ENCODE assay signal across 1 cellular context in the genomic region with DNA sequence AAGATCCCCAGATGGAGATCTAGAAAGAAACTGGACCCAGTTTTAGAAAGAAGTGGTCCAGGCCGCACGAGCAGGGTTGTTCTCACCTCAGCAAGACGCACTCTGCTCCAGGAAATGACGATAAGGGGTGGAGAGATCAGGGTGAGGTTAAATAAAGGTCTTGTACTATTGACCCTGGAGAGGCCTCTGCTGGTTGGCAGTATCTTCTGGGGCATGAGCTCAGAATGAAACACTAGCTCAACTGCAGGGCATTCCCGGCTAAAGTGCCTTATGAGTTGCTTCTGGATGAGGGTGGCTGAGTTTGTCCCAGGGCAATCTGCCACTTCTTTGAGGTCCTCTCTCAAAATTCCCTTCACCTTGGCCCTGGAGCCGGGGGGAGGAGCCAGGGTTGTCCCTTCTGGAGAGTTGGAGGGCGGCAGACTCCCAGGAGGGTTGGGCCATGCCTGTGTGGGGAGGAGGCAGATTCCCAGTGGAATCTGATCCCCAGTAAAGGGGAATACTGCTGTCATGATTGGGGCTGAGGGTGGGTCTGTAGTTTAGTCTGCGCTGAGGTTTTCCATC.
TF ChIP-seq lines count a peak whose summit lies in the region.

No MANE protein-coding gene starts in this region.

TF ChIP-seq in SK-N-SH treated with all-trans-retinoic acid at 6 μM for 48 hours, 23 proteins besides CTCF, POLR2A, EP300 and RAD21 (continued from another document):
- TF ChIP-seq, protein P1, sequence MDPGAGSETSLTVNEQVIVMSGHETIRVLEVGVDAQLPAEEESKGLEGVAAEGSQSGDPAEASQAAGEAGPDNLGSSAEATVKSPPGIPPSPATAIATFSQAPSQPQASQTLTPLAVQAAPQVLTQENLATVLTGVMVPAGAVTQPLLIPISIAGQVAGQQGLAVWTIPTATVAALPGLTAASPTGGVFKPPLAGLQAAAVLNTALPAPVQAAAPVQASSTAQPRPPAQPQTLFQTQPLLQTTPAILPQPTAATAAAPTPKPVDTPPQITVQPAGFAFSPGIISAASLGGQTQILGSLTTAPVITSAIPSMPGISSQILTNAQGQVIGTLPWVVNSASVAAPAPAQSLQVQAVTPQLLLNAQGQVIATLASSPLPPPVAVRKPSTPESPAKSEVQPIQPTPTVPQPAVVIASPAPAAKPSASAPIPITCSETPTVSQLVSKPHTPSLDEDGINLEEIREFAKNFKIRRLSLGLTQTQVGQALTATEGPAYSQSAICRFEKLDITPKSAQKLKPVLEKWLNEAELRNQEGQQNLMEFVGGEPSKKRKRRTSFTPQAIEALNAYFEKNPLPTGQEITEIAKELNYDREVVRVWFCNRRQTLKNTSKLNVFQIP (CRISPR knock-in tag; IDR thresholded peaks at IDR 0.05; ENCODE audit: borderline replicate concordance, low read depth): no peak
- no peak for TF ChIP-seq TOX (CRISPR knock-in tag; IDR thresholded peaks at IDR 0.05; ENCODE audit: borderline replicate concordance)
- TF ChIP-seq, protein P2, sequence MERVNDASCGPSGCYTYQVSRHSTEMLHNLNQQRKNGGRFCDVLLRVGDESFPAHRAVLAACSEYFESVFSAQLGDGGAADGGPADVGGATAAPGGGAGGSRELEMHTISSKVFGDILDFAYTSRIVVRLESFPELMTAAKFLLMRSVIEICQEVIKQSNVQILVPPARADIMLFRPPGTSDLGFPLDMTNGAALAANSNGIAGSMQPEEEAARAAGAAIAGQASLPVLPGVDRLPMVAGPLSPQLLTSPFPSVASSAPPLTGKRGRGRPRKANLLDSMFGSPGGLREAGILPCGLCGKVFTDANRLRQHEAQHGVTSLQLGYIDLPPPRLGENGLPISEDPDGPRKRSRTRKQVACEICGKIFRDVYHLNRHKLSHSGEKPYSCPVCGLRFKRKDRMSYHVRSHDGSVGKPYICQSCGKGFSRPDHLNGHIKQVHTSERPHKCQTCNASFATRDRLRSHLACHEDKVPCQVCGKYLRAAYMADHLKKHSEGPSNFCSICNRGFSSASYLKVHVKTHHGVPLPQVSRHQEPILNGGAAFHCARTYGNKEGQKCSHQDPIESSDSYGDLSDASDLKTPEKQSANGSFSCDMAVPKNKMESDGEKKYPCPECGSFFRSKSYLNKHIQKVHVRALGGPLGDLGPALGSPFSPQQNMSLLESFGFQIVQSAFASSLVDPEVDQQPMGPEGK (CRISPR knock-in tag; IDR thresholded peaks at IDR 0.05; ENCODE audit: borderline replicate concordance): no peak
- no peak for TF ChIP-seq ARNTL (CRISPR knock-in tag; IDR thresholded peaks at IDR 0.05; ENCODE audit: borderline replicate concordance, low read depth)
- TF ChIP-seq GLIS3 (CRISPR knock-in tag; IDR thresholded peaks at IDR 0.05): no peak
- no peak for TF ChIP-seq PPARA (CRISPR knock-in tag; IDR thresholded peaks at IDR 0.05; ENCODE audit: borderline replicate concordance)
- TF ChIP-seq ZFP30 (CRISPR knock-in tag; IDR thresholded peaks at IDR 0.05): no peak
